Comparison of ENCODE assay signal across 21 cellular contexts in genomic region chr12:6146951-6147350, GRCh38. TPM values are rescaled to one million over a fixed set of nuclear protein-coding genes. Genes with fewer than 3 reads are reported as not detected.
"Had no signal": no experiment of that assay in that cellular context is flagged by ENCODE, and none has a peak within 500 bp of the region (broad histone marks: within the 10 kb centered on the region; RNA-seq: fewer than 3 reads in every experiment).

No MANE protein-coding gene starts in this region.

- H3K4me1 ChIP-seq: gastroesophageal sphincter, suprapubic skin had no signal

- H3K27ac ChIP-seq: esophagus squamous epithelium, gastroesophageal sphincter, right atrium auricular region, sigmoid colon, skin epidermis, suprapubic skin, thyroid gland, upper lobe of right lung, vagina had no signal

- ATAC-seq: effector memory CD8-positive, alpha-beta T cell; gastroesophageal sphincter; left colon; naive thymus-derived CD8-positive, alpha-beta T cell; upper lobe of right lung had no signal

- H3K4me3 ChIP-seq: esophagus squamous epithelium, gastroesophageal sphincter, right atrium auricular region, sigmoid colon, skin epidermis, suprapubic skin, thyroid gland, upper lobe of right lung, vagina had no signal

- H3K27me3 ChIP-seq: esophagus squamous epithelium, gastroesophageal sphincter, right atrium auricular region, sigmoid colon, suprapubic skin, thyroid gland, upper lobe of right lung, vagina had no signal

- DNase-seq: effector memory CD8-positive, alpha-beta T cell; esophagus squamous epithelium; foreskin fibroblast; glutamatergic neuron; immature natural killer cell; kidney; left colon; mesendoderm; naive thymus-derived CD8-positive, alpha-beta T cell; posterior cingulate gyrus; sigmoid colon; stimulated activated CD4-positive, alpha-beta T cell treated with anti-CD3 and anti-CD28 coated beads, Interleukin-2, amount 100 ng/mL, for 48 hours; stimulated activated naive CD4-positive, alpha-beta T cell treated with Interleukin-2 at 50 U/mL for 16 hours; thyroid gland had no signal

- H3K36me3 ChIP-seq: esophagus squamous epithelium, gastroesophageal sphincter, right atrium auricular region, sigmoid colon, suprapubic skin, thyroid gland, upper lobe of right lung, vagina had no signal

- H3K9me3 ChIP-seq: esophagus squamous epithelium, gastroesophageal sphincter, right atrium auricular region, sigmoid colon, suprapubic skin, thyroid gland, upper lobe of right lung, vagina had no signal

RNA-seq across cellular contexts. Expression of gene VWF, which starts 22.5 kb away (rescaled TPM):
- polyA plus RNA-seq: naive thymus-derived CD8-positive, alpha-beta T cell; neural cell had no signal

RNA-seq across cellular contexts. Expression of gene CD9, which starts 53.2 kb away (rescaled TPM):
- polyA plus RNA-seq: neural cell had no signal
